Comparison of ENCODE assay signal across 13 cellular contexts in genomic region chr11:94767292-94767690, GRCh38. TPM values are rescaled to one million over a fixed set of nuclear protein-coding genes. Genes with fewer than 3 reads are reported as not detected.
DNase-seq lines count a peak whose midpoint lies in the region; ATAC-seq, FAIRE-seq and TF ChIP-seq lines count a peak whose summit lies in the region.
"Had no signal": no experiment of that assay in that cellular context is flagged by ENCODE, and none has a peak within 500 bp of the region (broad histone marks: within the 10 kb centered on the region; RNA-seq: fewer than 3 reads in every experiment).

No MANE protein-coding gene starts in this region.

- ATAC-seq in A549 = no peak
- ATAC-seq in HG02642 (IDR thresholded peaks at IDR 0.05; ENCODE audit: poor library complexity, unreplicated experiment) = no peak
- ATAC-seq in HG03097 (IDR thresholded peaks at IDR 0.05; ENCODE audit: low FRiP score, unreplicated experiment) = no peak

- H3K9me2 ChIP-seq in Loucy (replicated peaks; ENCODE audit: low read depth, low read length) = no peaks in the 10 kb centered on the region

- no peaks in the 10 kb centered on the region for H3K36me3 ChIP-seq in Loucy (ENCODE audit: insufficient read depth, low read length)
- peaks cover 10% of the 10 kb centered on the region for H3K36me3 ChIP-seq in endodermal cell (ENCODE audit: control insufficient read depth, insufficient read depth, low read length)
- no peaks in the 10 kb centered on the region for H3K36me3 ChIP-seq in neuronal stem cell (replicated peaks in 1 of 2; ENCODE audit: control insufficient read depth in 2 of 2, insufficient read depth in 2 of 2, low read length in 2 of 2)
- no peaks in the 10 kb centered on the region for H3K36me3 ChIP-seq in small intestine (ENCODE audit: control insufficient read depth in 2 of 2, insufficient read depth in 2 of 2, low read length in 2 of 2)
- no peaks in the 10 kb centered on the region for H3K36me3 ChIP-seq in CD8-positive, alpha-beta memory T cell (ENCODE audit: insufficient read depth, low read length)

- H3K18ac ChIP-seq in neuronal stem cell (ENCODE audit: low read length) = no peak overlapping the region

- DNase-seq in A549 (ENCODE audit: low read depth in 1 of 2, low spot score in 1 of 2) = no peak
- peak; percentile 64 for DNase-seq in endodermal cell
- no peak for DNase-seq in neuronal stem cell (ENCODE audit: low spot score)
- DNase-seq in small intestine = no peak
- no peak for DNase-seq in CD8-positive, alpha-beta memory T cell
- DNase-seq: activated T-cell treated with anti-CD3 and anti-CD28 coated beads, Interleukin-2, amount 50 U/mL, for 4 hours; cortex of kidney; T-helper 17 cell had no signal

- POLR2A ChIA-PET in A549 (lab: Yijun Ruan, JAX) = no interaction called here
- POLR2A ChIA-PET in CD8-positive, alpha-beta memory T cell (lab: Charles Lee) = no interaction called here

- H2BK5ac ChIP-seq in neuronal stem cell (ENCODE audit: low read length) = no peak overlapping the region

- no peak for TF ChIP-seq POLR2A in A549 (IDR thresholded peaks at IDR 0.05; ENCODE audit: low read length)

- CTCF ChIA-PET in A549 (lab: Yijun Ruan, JAX) = interaction anchor here (1.1 to 3.2 kb wide), 2 partner anchors 28 to 144 kb away, joined by 3 to 15 read pairs; no protein-coding TSS in a partner anchor
- CTCF ChIA-PET in CD8-positive, alpha-beta memory T cell (lab: Charles Lee) = no interaction called here

- H3K4me3 Mint-ChIP-seq in endodermal cell = no peak overlapping the region
- H3K4me3 Mint-ChIP-seq in CD8-positive, alpha-beta memory T cell = no peak overlapping the region

- H3K9me3 Mint-ChIP-seq in endodermal cell = peaks cover 4% of the 10 kb centered on the region
- H3K9me3 Mint-ChIP-seq in CD8-positive, alpha-beta memory T cell = peaks cover 0 to 4% (median 0%) of the 10 kb centered on the region in 5 donors
- H3K9me3 Mint-ChIP-seq: activated T-cell treated with anti-CD3 and anti-CD28 coated beads, Interleukin-2, amount 50 U/mL, for 4 hours; stimulated activated naive B cell treated with anti-CD40 and anti-IgM and Interleukin-4, amounts not matched to agents 10 μg/mL and 1 μg/mL and 100 μg/mL, for 72 hours had no signal

- peaks cover 4% of the 10 kb centered on the region for H3K27me3 ChIP-seq in Loucy (ENCODE audit: insufficient read depth, low read length, poor library complexity, severe bottlenecking)
- no peaks in the 10 kb centered on the region for H3K27me3 ChIP-seq in endodermal cell (ENCODE audit: control insufficient read depth, insufficient read depth, low read length, poor library complexity, severe bottlenecking)
- H3K27me3 ChIP-seq in neuronal stem cell (ENCODE audit: control insufficient read depth in 3 of 3, insufficient read depth in 3 of 3, low read depth in 1 of 3, low read length in 3 of 3) = no peaks in the 10 kb centered on the region
- H3K27me3 ChIP-seq in small intestine (ENCODE audit: control insufficient read depth in 2 of 2, insufficient read depth in 2 of 2, low read length in 2 of 2) = peaks cover 0 to 6% of the 10 kb centered on the region in 2 donors
- peaks cover 7% of the 10 kb centered on the region for H3K27me3 ChIP-seq in CD8-positive, alpha-beta memory T cell (ENCODE audit: insufficient read depth, low read length, poor library complexity, severe bottlenecking)

- H3K27me3 Mint-ChIP-seq in endodermal cell (ENCODE audit: insufficient read depth) = peaks cover 26% of the 10 kb centered on the region
- H3K27me3 Mint-ChIP-seq in CD8-positive, alpha-beta memory T cell = peaks cover 30 to 40% of the 10 kb centered on the region in 2 donors

- no peak overlapping the region for H3K4ac ChIP-seq in neuronal stem cell (ENCODE audit: low read length)

- no peak for TF ChIP-seq EP300 in A549 (IDR thresholded peaks at IDR 0.05)

- H3K14ac ChIP-seq in neuronal stem cell (ENCODE audit: low read length) = no peak overlapping the region

- peaks cover 20% of the 10 kb centered on the region; the same call in 2 of the 3 replicates for H3K4me1 ChIP-seq in A549
- peaks cover 28% of the 10 kb centered on the region for H3K4me1 ChIP-seq in Loucy (ENCODE audit: insufficient read depth, low read length, poor library complexity, severe bottlenecking)
- peaks cover 21% of the 10 kb centered on the region for H3K4me1 ChIP-seq in endodermal cell (ENCODE audit: control insufficient read depth, insufficient read depth, low read length)
- H3K4me1 ChIP-seq in neuronal stem cell (ENCODE audit: control insufficient read depth in 2 of 2, insufficient read depth in 1 of 2, low read depth in 1 of 2, low read length in 2 of 2) = peaks cover 15 to 25% of the 10 kb centered on the region in 2 donors
- H3K4me1 ChIP-seq in small intestine (ENCODE audit: control insufficient read depth in 2 of 2, insufficient read depth in 1 of 2, low read depth in 1 of 2, low read length in 1 of 2) = peaks cover 0 to 4% of the 10 kb centered on the region in 2 donors
- H3K4me1 ChIP-seq in CD8-positive, alpha-beta memory T cell (ENCODE audit: insufficient read depth, low read length) = no peaks in the 10 kb centered on the region

- H4K91ac ChIP-seq in neuronal stem cell (ENCODE audit: low read depth, low read length, poor library complexity) = no peak overlapping the region

- H3K23ac ChIP-seq in neuronal stem cell (ENCODE audit: low read depth, low read length, poor library complexity) = no peak overlapping the region

- no peaks in the 10 kb centered on the region for H3K9me3 ChIP-seq in A549
- no peaks in the 10 kb centered on the region for H3K9me3 ChIP-seq in Loucy (ENCODE audit: insufficient read depth, low read depth, low read length)
- peaks cover 5% of the 10 kb centered on the region for H3K9me3 ChIP-seq in endodermal cell (ENCODE audit: control insufficient read depth, low read length)
- peaks cover 0 to 1% of the 10 kb centered on the region in 2 donors for H3K9me3 ChIP-seq in neuronal stem cell (replicated peaks in 1 of 2; ENCODE audit: control insufficient read depth in 2 of 2, insufficient read depth in 1 of 2, low read depth in 1 of 2, low read length in 2 of 2)
- no peaks in the 10 kb centered on the region for H3K9me3 ChIP-seq in small intestine (ENCODE audit: control insufficient read depth, low read depth)
- H3K9me3 ChIP-seq in CD8-positive, alpha-beta memory T cell (ENCODE audit: low read length) = no peaks in the 10 kb centered on the region

- H2BK15ac ChIP-seq in neuronal stem cell (ENCODE audit: low read length) = no peak overlapping the region

- H3K27ac Mint-ChIP-seq in endodermal cell = no peak overlapping the region
- no peak overlapping the region for H3K27ac Mint-ChIP-seq in CD8-positive, alpha-beta memory T cell
- H3K27ac Mint-ChIP-seq: T-helper 17 cell had no signal

- H3K4me2 ChIP-seq in A549 (peak overlapping the region; percentile 65), Loucy (ENCODE audit: low read depth, low read length, poor library complexity, severe bottlenecking) (peak overlapping the region; percentile 91), neuronal stem cell (ENCODE audit: insufficient read depth, low read length, poor library complexity, severe bottlenecking) (no peak overlapping the region)

- H4K20me1 ChIP-seq in Loucy (ENCODE audit: insufficient read depth, low read length, poor library complexity, severe bottlenecking) = peaks cover 29% of the 10 kb centered on the region

- no peak for TF ChIP-seq RAD21 in A549 (conservative IDR thresholded peaks at IDR 0.05 in 1 of 2, IDR thresholded peaks at IDR 0.05 in 1 of 2)

- no peak overlapping the region for H2AK5ac ChIP-seq in neuronal stem cell (ENCODE audit: low read depth, low read length)

- TF ChIP-seq CTCF in A549 (IDR thresholded peaks at IDR 0.05) (no peak), Loucy (conservative IDR thresholded peaks at IDR 0.05; ENCODE audit: low read length) (no peak), endodermal cell (conservative IDR thresholded peaks at IDR 0.05) (no peak)

- H4K8ac ChIP-seq in neuronal stem cell (ENCODE audit: low read depth, low read length) = no peak overlapping the region

- peaks cover 6% of the 10 kb centered on the region for H3K36me3 Mint-ChIP-seq in endodermal cell (ENCODE audit: low read depth)
- H3K36me3 Mint-ChIP-seq in CD8-positive, alpha-beta memory T cell = no peaks in the 10 kb centered on the region

- H2BK12ac ChIP-seq in neuronal stem cell (ENCODE audit: low read length) = no peak overlapping the region

- no peaks in the 10 kb centered on the region for H3F3A ChIP-seq in Loucy (ENCODE audit: low read depth)

- no peak overlapping the region for H2BK120ac ChIP-seq in neuronal stem cell (ENCODE audit: low read depth, low read length)

- 100% methylated on average over 5 of the region's 5 CpGs for WGBS in A549 (ENCODE audit: missing lambda C conversion rate)
- 56% methylated on average over 5 of the region's 5 CpGs; no CpG with 5 or more reads in 1 of the 2 experiments for WGBS in endodermal cell (ENCODE audit: insufficient coverage in 1 of 2, insufficient read length in 1 of 2), 2 experiments
- no CpG with 5 or more reads among the region's 5 CpGs for WGBS in neuronal stem cell (ENCODE audit: extremely low coverage in 2 of 2, insufficient read length in 2 of 2, insufficient replicate concordance in 1 of 2), 2 donors
- whole genome bisulfite sequencing in small intestine, 3 donors = 35 to 63% (median 58%) methylated on average over 5 of the region's 5 CpGs

- H2AFZ ChIP-seq in Loucy (ENCODE audit: low read length) = peak overlapping the region; percentile 90
- peak overlapping the region; percentile 90 for H2AFZ ChIP-seq in neuronal stem cell (ENCODE audit: low read length)

- FAIRE-seq in A549 (lab: Jason Lieb, UNC) (no peak), small intestine (lab: Jason Lieb, UNC) (no peak)

- H3K9ac ChIP-seq in Loucy (ENCODE audit: low read depth, low read length, poor library complexity, severe bottlenecking) (peak overlapping the region; percentile 27), endodermal cell (ENCODE audit: extremely low read depth, low read length, poor library complexity, severe bottlenecking) (peak overlapping the region; percentile 95), neuronal stem cell (ENCODE audit: low read depth, low read length, poor library complexity) (no peak overlapping the region)

- peaks cover 40% of the 10 kb centered on the region for H3K79me2 ChIP-seq in Loucy (ENCODE audit: insufficient read depth, low read length)

- peaks cover 32% of the 10 kb centered on the region for H3K4me1 Mint-ChIP-seq in endodermal cell
- peaks cover 0 to 10% (median 2%) of the 10 kb centered on the region in 3 donors for H3K4me1 Mint-ChIP-seq in CD8-positive, alpha-beta memory T cell

- no peak overlapping the region for H3K27ac ChIP-seq in A549
- H3K27ac ChIP-seq in endodermal cell (ENCODE audit: low read depth, low read length) = peak overlapping the region; percentile 57
- no peak overlapping the region for H3K27ac ChIP-seq in neuronal stem cell (replicated peaks; ENCODE audit: low read length)
- H3K27ac ChIP-seq in small intestine (ENCODE audit: low read depth in 1 of 2, low read length in 1 of 2) = peak overlapping the region in 1 of 2 donors; percentile 93
- H3K27ac ChIP-seq in CD8-positive, alpha-beta memory T cell (ENCODE audit: low read depth, low read length) = no peak overlapping the region
- H3K27ac ChIP-seq: C4-2B had no signal

- peaks cover 7% of the 10 kb centered on the region for H3K79me1 ChIP-seq in neuronal stem cell (ENCODE audit: low read depth, low read length)

- H3K4me3 ChIP-seq in A549 = no peak overlapping the region
- H3K4me3 ChIP-seq in Loucy (ENCODE audit: low read length, poor library complexity, severe bottlenecking) = peak overlapping the region; percentile 81
- peak overlapping the region; percentile 96 for H3K4me3 ChIP-seq in endodermal cell (ENCODE audit: low read length)
- no peak overlapping the region for H3K4me3 ChIP-seq in neuronal stem cell (ENCODE audit: low read length in 2 of 2)
- H3K4me3 ChIP-seq in small intestine (ENCODE audit: low read depth in 1 of 2, low read length in 2 of 2) = no peak overlapping the region
- no peak overlapping the region for H3K4me3 ChIP-seq in CD8-positive, alpha-beta memory T cell (ENCODE audit: low read length)

RNA-seq across cellular contexts. Expression of gene AMOTL1, which starts 0.9 kb away (rescaled TPM):
- polyA plus RNA-seq in A549 (2011; rRNA removed) (12.2 TPM in 2 replicates), A549 (2017; fragmentation: RNase III; extraction: RNeasy Plus Mini Kit Qiagen cat#74134 plus additional on column Dnase treatment) (3.4 to 4.0 TPM (median 3.9 TPM) in 3 replicates), small intestine (1 to 10 TPM in 1 of 3 donors, under 1 TPM in 2; 0.81 to 6.6 (median 0.89) TPM)
- polyA plus RNA-seq in A549 (2012; cell fraction: cytosol; rRNA removed) = 2.8 and 3.1 TPM in 2 replicates
- polyA plus RNA-seq in A549 (2012; cell fraction: nucleus; rRNA removed) = 4.4 and 5.1 TPM in 2 replicates
- 21.9 and 24.8 TPM in 2 replicates for polyA minus RNA-seq in A549 (2011; rRNA and poly(A)+ RNA removed)
- 10 to 100 TPM; 45.0 to 60.0 TPM for total RNA-seq in endodermal cell
- polyA plus RNA-seq in endodermal cell (2013, experiment 1 of 2) = 30.1 TPM
- 33.0 TPM for polyA plus RNA-seq in endodermal cell (2013, experiment 2 of 2)
- polyA plus RNA-seq in neuronal stem cell (2013, experiment 1 of 2) = 12.4 TPM
- 12.2 TPM for polyA plus RNA-seq in neuronal stem cell (2013, experiment 2 of 2)
- under 1 TPM; 0.50 to 0.78 TPM for total RNA-seq in CD8-positive, alpha-beta memory T cell
- 0.12 TPM for polyA plus RNA-seq in CD8-positive, alpha-beta memory T cell

Comparison
In these comparisons a context has a peak if more than half of its experiments do, and no peak if none do; other contexts are left out.
1. H3K4me3 ChIP-seq: peak in Loucy (single experiment) and endodermal cell (single experiment); none in A549 (single experiment), neuronal stem cell (0 of 2), small intestine (0 of 2) and CD8-positive, alpha-beta memory T cell (single experiment).